Comparison of ENCODE assay signal across 13 cellular contexts in the genomic region with DNA sequence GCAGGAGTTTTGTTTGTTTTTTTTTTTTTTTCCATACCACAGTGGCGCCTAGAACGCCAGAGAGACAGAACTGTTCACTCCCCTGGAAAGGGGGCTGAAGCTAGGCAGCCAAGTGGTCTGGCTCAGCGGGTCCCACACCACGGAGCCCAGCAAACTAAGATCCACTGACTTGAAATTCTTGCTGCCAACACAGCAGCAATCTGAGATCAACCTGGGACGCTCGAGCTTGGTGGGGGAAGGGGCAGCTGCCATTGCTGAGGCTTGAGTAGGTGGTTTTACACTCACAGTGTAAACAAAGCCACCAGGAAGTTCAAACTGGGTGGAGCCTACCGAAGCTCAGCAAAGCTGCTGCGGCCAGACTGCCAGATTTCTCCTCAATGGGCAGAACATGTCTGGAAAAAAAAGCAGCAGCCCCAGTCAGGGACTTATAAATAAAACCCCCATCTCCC. TPM values are rescaled to one million over a fixed set of nuclear protein-coding genes. Genes with fewer than 3 reads are reported as not detected.
DNase-seq lines count a peak whose midpoint lies in the region; ATAC-seq and FAIRE-seq lines count a peak whose summit lies in the region.
"Had no signal": no experiment of that assay in that cellular context is flagged by ENCODE, and none has a peak within 500 bp of the region (broad histone marks: within the 10 kb centered on the region; RNA-seq: fewer than 3 reads in every experiment).

No MANE protein-coding gene starts in this region.

- H3K4me2 ChIP-seq in mesenchymal stem cell (ENCODE audit: low read length, poor library complexity, severe bottlenecking), result no peak overlapping the region

- no peaks in the 10 kb centered on the region for H3K27me3 ChIP-seq in CD4-positive, alpha-beta memory T cell (ENCODE audit: insufficient read depth, low read length)
- H3K27me3 ChIP-seq in mesenchymal stem cell (ENCODE audit: control insufficient read depth in 1 of 2, insufficient read depth in 1 of 2, low read length in 2 of 2), result no peaks in the 10 kb centered on the region

- no peak for FAIRE-seq in RCC 7860 (lab: Jason Lieb, UNC)
- FAIRE-seq: K562 had no signal

- H3K9me3 Mint-ChIP-seq in CD4-positive, alpha-beta memory T cell, result peaks cover 0 to 6% (median 3%) of the 10 kb centered on the region in 8 donors

- peak overlapping the region in 6 of 7 donors; percentile 68 to 91 (median 76) for H3K27ac Mint-ChIP-seq in CD4-positive, alpha-beta memory T cell
- H3K27ac Mint-ChIP-seq: progenitor cell of endocrine pancreas had no signal

- CTCF ChIA-PET in CD4-positive, alpha-beta memory T cell (lab: Charles Lee; ENCODE audit: partially characterized antibody), result interaction anchor here (1.1 to 2.0 kb wide), 4 partner anchors 8 to 92 kb away, joined by 3 to 16 read pairs (median 9); no protein-coding TSS in a partner anchor

- no peaks in the 10 kb centered on the region for H3K9me3 ChIP-seq in CD4-positive, alpha-beta memory T cell (ENCODE audit: control insufficient read depth in 1 of 2, low read length in 2 of 2)
- H3K9me3 ChIP-seq in mesenchymal stem cell (ENCODE audit: control insufficient read depth, low read length), result no peaks in the 10 kb centered on the region

- H3K14ac ChIP-seq in mesenchymal stem cell (ENCODE audit: low read length in 2 of 2), result no peak overlapping the region

- DNase-seq in CD4-positive, alpha-beta memory T cell, result peak; percentile 35 to 54 (median 46)
- DNase-seq in HT-29 (ENCODE audit: low spot score) (peak; percentile 87), mesenchymal stem cell (no peak), NCI-H187 (lab: John Stamatoyannopoulos, UW) (no peak), RCC 7860 (ENCODE audit: low spot score) (no peak)
- DNase-seq in activated T-helper 9 cell treated with anti-CD3 and anti-CD28 coated beads, Interleukin-2, amount 50 U/mL, for 16 hours (ENCODE audit: low read depth), result peak; percentile 1
- DNase-seq: anterior cingulate cortex, EL, NCI-H345 had no signal

- H4K8ac ChIP-seq in mesenchymal stem cell (ENCODE audit: low read length), result peak overlapping the region; percentile 13

- H3K27ac ChIP-seq in CD4-positive, alpha-beta memory T cell (ENCODE audit: low read depth, low read length), result no peak overlapping the region
- H3K27ac ChIP-seq in mesenchymal stem cell (ENCODE audit: low read length, poor library complexity, severe bottlenecking), result no peak overlapping the region

- H3K4me1 ChIP-seq in CD4-positive, alpha-beta memory T cell (ENCODE audit: insufficient read depth, low read length), result peaks cover 10% of the 10 kb centered on the region
- peaks cover 2% of the 10 kb centered on the region for H3K4me1 ChIP-seq in mesenchymal stem cell (ENCODE audit: control insufficient read depth, insufficient read depth, low read depth, low read length)

- no peak overlapping the region for H4K91ac ChIP-seq in mesenchymal stem cell (ENCODE audit: low read length)

- H2AFZ ChIP-seq in mesenchymal stem cell (ENCODE audit: low read depth, low read length), result no peak overlapping the region

- intact Hi-C loops in CD4-positive, alpha-beta memory T cell (cut with micrococcal nuclease), result no loop called here

- no peak overlapping the region for H2BK5ac ChIP-seq in mesenchymal stem cell (ENCODE audit: low read depth, low read length, poor library complexity, severe bottlenecking)

- H2BK12ac ChIP-seq in mesenchymal stem cell (ENCODE audit: low read length in 2 of 2), result no peak overlapping the region

- H3K36me3 Mint-ChIP-seq in CD4-positive, alpha-beta memory T cell, result peaks cover 15 to 16% of the 10 kb centered on the region in 2 donors

- no peak overlapping the region for H3K4me3 ChIP-seq in CD4-positive, alpha-beta memory T cell (ENCODE audit: low read length in 2 of 2)
- H3K4me3 ChIP-seq in mesenchymal stem cell (ENCODE audit: insufficient read depth in 1 of 2, low read depth in 1 of 2, low read length in 2 of 2), result no peak overlapping the region
- H3K4me3 ChIP-seq: K562 had no signal

- no peak overlapping the region for H3K23ac ChIP-seq in mesenchymal stem cell (ENCODE audit: low read length in 2 of 2)

- WGBS in mesenchymal stem cell, result 84% methylated on average over 8 of the region's 8 CpGs

- POLR2A ChIA-PET in CD4-positive, alpha-beta memory T cell (lab: Charles Lee; ENCODE audit: partially characterized antibody), result interaction anchor here (3.1 kb wide), 1 partner anchor 30 kb away, joined by 16 read pairs; a partner anchor contains a TSS

- H3K18ac ChIP-seq in mesenchymal stem cell (ENCODE audit: low read depth in 1 of 2, low read length in 2 of 2), result no peak overlapping the region

- no peak overlapping the region for H3K9ac ChIP-seq in mesenchymal stem cell (ENCODE audit: low read length)

- peak overlapping the region; percentile 40 to 70 (median 58) for H3K4me3 Mint-ChIP-seq in CD4-positive, alpha-beta memory T cell

- no peaks in the 10 kb centered on the region for H3K27me3 Mint-ChIP-seq in CD4-positive, alpha-beta memory T cell
- H3K27me3 Mint-ChIP-seq: progenitor cell of endocrine pancreas had no signal

- H2BK15ac ChIP-seq in mesenchymal stem cell (ENCODE audit: low read depth, poor library complexity, severe bottlenecking), result no peak overlapping the region

- H3K36me3 ChIP-seq in CD4-positive, alpha-beta memory T cell (ENCODE audit: insufficient read depth, low read length), result no peaks in the 10 kb centered on the region
- peaks cover 8 to 30% of the 10 kb centered on the region in 2 experiments for H3K36me3 ChIP-seq in mesenchymal stem cell (ENCODE audit: control insufficient read depth in 1 of 2, insufficient read depth in 2 of 2, low read depth in 1 of 2, low read length in 2 of 2)

- no peaks in the 10 kb centered on the region for H3K79me1 ChIP-seq in mesenchymal stem cell (replicated peaks; ENCODE audit: low read length, poor library complexity, severe bottlenecking)

- H2AK5ac ChIP-seq in mesenchymal stem cell (ENCODE audit: low read length, severe bottlenecking), result no peak overlapping the region

- no peak for ATAC-seq in GM21619 (IDR thresholded peaks at IDR 0.05; ENCODE audit: unreplicated experiment)
- ATAC-seq: K562 had no signal

- H3K4ac ChIP-seq in mesenchymal stem cell (ENCODE audit: low read depth in 1 of 2, low read length in 2 of 2), result no peak overlapping the region

- H2BK120ac ChIP-seq in mesenchymal stem cell (ENCODE audit: low read depth, low read length), result no peak overlapping the region

- H3K4me1 Mint-ChIP-seq in CD4-positive, alpha-beta memory T cell, result peaks cover 6 to 20% (median 14%) of the 10 kb centered on the region in 4 donors

RNA-seq across cellular contexts. Expression of a gene that starts 29.8 kb away (rescaled TPM):
- total RNA-seq in CD4-positive, alpha-beta memory T cell, result 10 to 100 TPM; 37.5 to 41.2 TPM
- 1 to 10 TPM; 3.0 to 6.8 TPM for polyA plus RNA-seq in CD4-positive, alpha-beta memory T cell
- 6.0 and 11.7 TPM in 2 replicates for total RNA-seq in HT-29 (2014; rRNA removed; shearing (Covaris generic))
- 6.3 TPM for polyA plus RNA-seq in mesenchymal stem cell (2013, experiment 1 of 2)
- polyA plus RNA-seq in mesenchymal stem cell (2013, experiment 2 of 2), result 6.0 TPM

RNA-seq across cellular contexts. Expression of a gene that starts 43.9 kb away (rescaled TPM):
- 10 to 100 TPM; 25.7 to 26.1 TPM for total RNA-seq in CD4-positive, alpha-beta memory T cell
- 1 to 10 TPM in 1 of 2 donors, under 1 TPM in 1; 0.73 to 1.2 TPM for polyA plus RNA-seq in CD4-positive, alpha-beta memory T cell
- 4.7 and 8.9 TPM in 2 replicates for total RNA-seq in HT-29 (2014; rRNA removed; shearing (Covaris generic))
- 1.0 TPM for polyA plus RNA-seq in mesenchymal stem cell (2013, experiment 1 of 2)
- 1.1 TPM for polyA plus RNA-seq in mesenchymal stem cell (2013, experiment 2 of 2)

RNA-seq across cellular contexts. Expression of a gene that starts 47.2 kb away (rescaled TPM):
- total RNA-seq in CD4-positive, alpha-beta memory T cell, result 10 to 100 TPM; 55.0 to 56.1 TPM
- polyA plus RNA-seq in CD4-positive, alpha-beta memory T cell, result 10 to 100 TPM; 12.1 to 23.4 TPM
- total RNA-seq in HT-29 (2014; rRNA removed; shearing (Covaris generic)), result 4.8 and 5.5 TPM in 2 replicates
- polyA plus RNA-seq in mesenchymal stem cell (2013, experiment 1 of 2), result not detected
- not detected for polyA plus RNA-seq in mesenchymal stem cell (2013, experiment 2 of 2)
- total RNA-seq: K562, progenitor cell of endocrine pancreas had no signal
- polyA plus RNA-seq: BJ, K562 had no signal

Comparison
In these comparisons a context has a peak if more than half of its experiments do, and no peak if none do; other contexts are left out.
1. DNase-seq: peak in CD4-positive, alpha-beta memory T cell (5 of 5), HT-29 (single experiment) and activated T-helper 9 cell treated with anti-CD3 and anti-CD28 coated beads, Interleukin-2, amount 50 U/mL, for 16 hours (single experiment); none in mesenchymal stem cell (single experiment), NCI-H187 (0 of 2) and RCC 7860 (single experiment).